ENCODE assay signal across 22 cellular contexts in the genomic region with DNA sequence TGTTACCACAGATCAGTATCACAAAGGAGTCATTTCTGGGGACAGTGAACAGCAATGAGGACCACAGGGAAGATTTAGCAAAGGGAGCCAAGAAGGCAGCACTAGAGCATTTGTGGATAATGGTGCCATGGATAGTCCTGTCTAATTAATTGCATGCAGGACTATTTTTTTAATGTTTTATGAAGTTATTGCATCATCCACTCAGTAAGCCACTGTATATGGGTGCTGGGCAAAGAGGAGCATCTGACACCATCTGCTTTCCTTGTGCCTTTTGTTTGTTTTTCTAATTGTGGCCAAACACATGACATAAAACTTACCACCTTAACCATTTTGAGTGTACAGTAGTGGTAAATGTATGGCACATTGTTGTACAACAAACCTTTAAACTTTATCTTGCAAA. TPM values are rescaled to one million over a fixed set of nuclear protein-coding genes. Genes with fewer than 3 reads are reported as not detected.
"Had no signal": no experiment of that assay in that cellular context is flagged by ENCODE, and none has a peak within 500 bp of the region (broad histone marks: within the 10 kb centered on the region; RNA-seq: fewer than 3 reads in every experiment).

No MANE protein-coding gene starts in this region.

- H3K4me1 ChIP-seq: suprapubic skin had no signal

- H3K36me3 ChIP-seq: WERI-Rb-1 had no signal

- FAIRE-seq: colon, kidney had no signal

- DNase-seq: activated CD4-positive, alpha-beta T cell treated with anti-CD3 and anti-CD28 coated beads for 36 hours; activated CD8-positive, alpha-beta memory T cell treated with anti-CD3 and anti-CD28 coated beads, Interleukin-2, amount 50 U/mL, for 4 hours; activated CD8-positive, alpha-beta T cell treated with anti-CD3 and anti-CD28 coated beads for 36 hours; activated naive CD4-positive, alpha-beta T cell treated with Interleukin-2 at 50 U/mL for 16 hours; activated naive CD8-positive, alpha-beta T cell treated with anti-CD3 and anti-CD28 coated beads, Interleukin-2, amount 50 U/mL, for 24 hours; left ventricle myocardium inferior; natural killer cell; nucleus accumbens; spleen; stimulated activated CD4-positive, alpha-beta T cell treated with anti-CD3 and anti-CD28 coated beads, Interleukin-1b, Interleukin-23, amount 100 ng/mL, for 48 hours; stimulated activated naive CD4-positive, alpha-beta T cell; T1000 had no signal

- H3K4me3 Mint-ChIP-seq: activated CD4-positive, alpha-beta T cell treated with anti-CD3 and anti-CD28 coated beads for 36 hours; activated CD8-positive, alpha-beta T cell treated with anti-CD3 and anti-CD28 coated beads for 36 hours; activated naive CD8-positive, alpha-beta T cell treated with anti-CD3 and anti-CD28 coated beads, Interleukin-2, amount 50 U/mL, for 24 hours; activated T-helper 1 cell treated with anti-CD3 and anti-CD28 coated beads, Interleukin-12 subunit alpha, Interleukin-12 subunit beta, Interleukin-2, Interleukin-4 antibody, amounts not matched to agents 30 ng/mL and 10 ng/mL and 1 ng/mL, durations not matched to agents 14 hours and 24 hours and 36 hours; memory B cell; natural killer cell; type B pancreatic cell had no signal

- H3K4me2 ChIP-seq: hepatocyte had no signal

- H3K27ac ChIP-seq: cardiac muscle cell, hepatocyte, left ventricle myocardium inferior, suprapubic skin, WERI-Rb-1 had no signal

- H3K27me3 ChIP-seq: cardiac muscle cell, hepatocyte, spleen, suprapubic skin had no signal

- H3K79me2 ChIP-seq: hepatocyte had no signal

- H2AFZ ChIP-seq: hepatocyte had no signal

- H3K36me3 Mint-ChIP-seq: memory B cell, natural killer cell had no signal

- H3K9me3 Mint-ChIP-seq: activated CD8-positive, alpha-beta T cell treated with anti-CD3 and anti-CD28 coated beads for 36 hours; activated naive CD8-positive, alpha-beta T cell treated with anti-CD3 and anti-CD28 coated beads, Interleukin-2, amount 50 U/mL, for 24 hours; activated T-helper 1 cell treated with anti-CD3 and anti-CD28 coated beads, Interleukin-12 subunit alpha, Interleukin-12 subunit beta, Interleukin-2, Interleukin-4 antibody, amounts not matched to agents 30 ng/mL and 10 ng/mL and 1 ng/mL, durations not matched to agents 14 hours and 24 hours and 36 hours; memory B cell; natural killer cell; type B pancreatic cell had no signal

- H3K4me3 ChIP-seq: cardiac muscle cell, hepatocyte, left ventricle myocardium inferior, spleen, suprapubic skin had no signal

- H3K27ac Mint-ChIP-seq: activated CD4-positive, alpha-beta T cell treated with anti-CD3 and anti-CD28 coated beads for 36 hours; activated CD8-positive, alpha-beta T cell treated with anti-CD3 and anti-CD28 coated beads for 36 hours; activated naive CD8-positive, alpha-beta T cell treated with anti-CD3 and anti-CD28 coated beads, Interleukin-2, amount 50 U/mL, for 24 hours; activated T-helper 1 cell treated with anti-CD3 and anti-CD28 coated beads, Interleukin-12 subunit alpha, Interleukin-12 subunit beta, Interleukin-2, Interleukin-4 antibody, amounts not matched to agents 30 ng/mL and 10 ng/mL and 1 ng/mL, durations not matched to agents 14 hours and 24 hours and 36 hours; memory B cell; natural killer cell; progenitor cell of endocrine pancreas; type B pancreatic cell had no signal

- H3K4me1 Mint-ChIP-seq: activated CD4-positive, alpha-beta T cell treated with anti-CD3 and anti-CD28 coated beads for 36 hours; activated naive CD8-positive, alpha-beta T cell treated with anti-CD3 and anti-CD28 coated beads, Interleukin-2, amount 50 U/mL, for 24 hours; memory B cell; natural killer cell had no signal

- H3K27me3 Mint-ChIP-seq: progenitor cell of endocrine pancreas, type B pancreatic cell had no signal

- H3K9me3 ChIP-seq: left ventricle myocardium inferior, spleen, suprapubic skin had no signal

- ATAC-seq: activated CD4-positive, alpha-beta T cell treated with anti-CD3 and anti-CD28 coated beads for 36 hours; activated CD8-positive, alpha-beta T cell treated with anti-CD3 and anti-CD28 coated beads for 36 hours; activated naive CD8-positive, alpha-beta T cell treated with anti-CD3 and anti-CD28 coated beads, Interleukin-2, amount 50 U/mL, for 24 hours; natural killer cell had no signal

RNA-seq across cellular contexts. Expression of a gene that starts 23.5 kb away (rescaled TPM):
- total RNA-seq: activated CD8-positive, alpha-beta T cell treated with anti-CD3 and anti-CD28 coated beads for 36 hours had no signal
